8 cellular contexts compared by ENCODE assay signal in genomic region chr16:67547423-67548264, GRCh38. TPM values are rescaled to one million over a fixed set of nuclear protein-coding genes. Genes with fewer than 3 reads are reported as not detected.
DNase-seq lines count a peak whose midpoint lies in the region; ATAC-seq and TF ChIP-seq lines count a peak whose summit lies in the region.

No MANE protein-coding gene starts in this region.

- intact Hi-C loops in prostate gland (cut with DNase I) = loop anchor here (2.0 kb wide), 1 partner anchor 97 kb away; the partner anchor contains the start of gene CARMIL2

- peak overlapping the region; percentile 98 for H3K9ac ChIP-seq in Loucy (ENCODE audit: low read depth, low read length, poor library complexity, severe bottlenecking)

- H3K4me1 ChIP-seq in Loucy (ENCODE audit: insufficient read depth, low read length, poor library complexity, severe bottlenecking) = peaks cover 67% of the 10 kb centered on the region
- no peaks in the 10 kb centered on the region for H3K4me1 ChIP-seq in prostate gland (replicated peaks)

- H3K36me3 ChIP-seq in Loucy (ENCODE audit: insufficient read depth, low read length) (peaks cover 4% of the 10 kb centered on the region; the same call in 1 of the 2 replicates), prostate gland (peaks cover 0 to 5% of the 10 kb centered on the region in 2 donors)

- H4K20me1 ChIP-seq in Loucy (ENCODE audit: insufficient read depth, low read length, poor library complexity, severe bottlenecking) = no peaks in the 10 kb centered on the region

- H3K79me2 ChIP-seq in Loucy (ENCODE audit: insufficient read depth, low read length) = peaks cover 46% of the 10 kb centered on the region

- H3K4me1 Mint-ChIP-seq in stimulated activated effector memory CD8-positive, alpha-beta T cell treated with anti-CD3 and anti-CD28 coated beads, Interleukin-12 subunit alpha, Interleukin-12 subunit beta, amount 100 ng/mL, for 72 hours = peaks cover 46% of the 10 kb centered on the region

- DNase-seq in NCI-H1417 (lab: John Stamatoyannopoulos, UW) (peak in 2 of 3 experiments; percentile 28 to 65), NCI-H1417 treated with DMSO at 0.1 percent for 48 hours (lab: John Stamatoyannopoulos, UW) (no peak), C1 segment of cervical spinal cord (lab: John Stamatoyannopoulos, UW) (no peak), NCI-H1694 (lab: John Stamatoyannopoulos, UW) (no peak), prostate gland (ENCODE audit: low spot score) (no peak)
- no peak for DNase-seq in stimulated activated effector memory CD8-positive, alpha-beta T cell treated with anti-CD3 and anti-CD28 coated beads, Interleukin-12 subunit alpha, Interleukin-12 subunit beta, amount 100 ng/mL, for 72 hours (ENCODE audit: low spot score in 2 of 2)

- H3K9me3 ChIP-seq in Loucy (ENCODE audit: insufficient read depth, low read depth, low read length) (no peaks in the 10 kb centered on the region), prostate gland (no peaks in the 10 kb centered on the region)

- H3K27me3 ChIP-seq in Loucy (ENCODE audit: insufficient read depth, low read length, poor library complexity, severe bottlenecking) = no peaks in the 10 kb centered on the region
- no peaks in the 10 kb centered on the region for H3K27me3 ChIP-seq in prostate gland (replicated peaks; ENCODE audit: insufficient read depth)

- no peak for TF ChIP-seq CTCF in Loucy (conservative IDR thresholded peaks at IDR 0.05; ENCODE audit: low read length)
- no peak for TF ChIP-seq CTCF in prostate gland (IDR thresholded peaks at IDR 0.05)

- peak overlapping the region; percentile 75 for H3K4me3 ChIP-seq in Loucy (ENCODE audit: low read length, poor library complexity, severe bottlenecking)
- no peak overlapping the region for H3K4me3 ChIP-seq in prostate gland

- H3K9me3 Mint-ChIP-seq in stimulated activated effector memory CD8-positive, alpha-beta T cell treated with anti-CD3 and anti-CD28 coated beads, Interleukin-12 subunit alpha, Interleukin-12 subunit beta, amount 100 ng/mL, for 72 hours = no peaks in the 10 kb centered on the region

- no peak overlapping the region for H3K4me3 Mint-ChIP-seq in stimulated activated effector memory CD8-positive, alpha-beta T cell treated with anti-CD3 and anti-CD28 coated beads, Interleukin-12 subunit alpha, Interleukin-12 subunit beta, amount 100 ng/mL, for 72 hours

- peaks cover 18% of the 10 kb centered on the region; the same call in 1 of the 2 replicates for H3F3A ChIP-seq in Loucy (ENCODE audit: low read depth)

- no peak overlapping the region for H2AFZ ChIP-seq in Loucy (ENCODE audit: low read length)

- H3K27ac ChIP-seq in cingulate gyrus (ENCODE audit: low read depth, low read length) = peak overlapping the region; percentile 29
- H3K27ac ChIP-seq in prostate gland = no peak overlapping the region

- H3K9me2 ChIP-seq in Loucy (replicated peaks; ENCODE audit: low read depth, low read length) = no peaks in the 10 kb centered on the region

- H3K4me2 ChIP-seq in Loucy (ENCODE audit: low read depth, low read length, poor library complexity, severe bottlenecking) = peak overlapping the region; percentile 99

- 59% methylated on average over 16 of the region's 16 CpGs for WGBS in prostate gland

- H3K27ac Mint-ChIP-seq in stimulated activated effector memory CD8-positive, alpha-beta T cell treated with anti-CD3 and anti-CD28 coated beads, Interleukin-12 subunit alpha, Interleukin-12 subunit beta, amount 100 ng/mL, for 72 hours = peak overlapping the region; percentile 93

- ATAC-seq in stimulated activated effector memory CD8-positive, alpha-beta T cell treated with anti-CD3 and anti-CD28 coated beads, Interleukin-12 subunit alpha, Interleukin-12 subunit beta, amount 100 ng/mL, for 72 hours = no peak

- TF ChIP-seq POLR2A in prostate gland (IDR thresholded peaks at IDR 0.05) = no peak

- H3K36me3 Mint-ChIP-seq in stimulated activated effector memory CD8-positive, alpha-beta T cell treated with anti-CD3 and anti-CD28 coated beads, Interleukin-12 subunit alpha, Interleukin-12 subunit beta, amount 100 ng/mL, for 72 hours = peaks cover 33% of the 10 kb centered on the region

RNA-seq across cellular contexts. Expression of gene CTCF, which starts 14.7 kb away (rescaled TPM):
- total RNA-seq in prostate gland = 10 to 100 TPM; 39.9 to 48.9 TPM

RNA-seq across cellular contexts. Expression of gene RIPOR1, which starts 19.0 kb away (rescaled TPM):
- total RNA-seq in prostate gland = 100 to 1,000 TPM in 1 of 2 donors, 10 to 100 TPM in 1; 32.5 to 121 TPM

Comparison
In these comparisons a context has a peak if more than half of its experiments do, and no peak if none do; other contexts are left out.
1. DNase-seq: peak in NCI-H1417 (2 of 3); none in NCI-H1417 treated with DMSO at 0.1 percent for 48 hours (single experiment), stimulated activated effector memory CD8-positive, alpha-beta T cell treated with anti-CD3 and anti-CD28 coated beads, Interleukin-12 subunit alpha, Interleukin-12 subunit beta, amount 100 ng/mL, for 72 hours (0 of 2), C1 segment of cervical spinal cord (0 of 14), NCI-H1694 (single experiment) and prostate gland (single experiment).